Comparison of ENCODE assay signal across 14 cellular contexts in the genomic region with DNA sequence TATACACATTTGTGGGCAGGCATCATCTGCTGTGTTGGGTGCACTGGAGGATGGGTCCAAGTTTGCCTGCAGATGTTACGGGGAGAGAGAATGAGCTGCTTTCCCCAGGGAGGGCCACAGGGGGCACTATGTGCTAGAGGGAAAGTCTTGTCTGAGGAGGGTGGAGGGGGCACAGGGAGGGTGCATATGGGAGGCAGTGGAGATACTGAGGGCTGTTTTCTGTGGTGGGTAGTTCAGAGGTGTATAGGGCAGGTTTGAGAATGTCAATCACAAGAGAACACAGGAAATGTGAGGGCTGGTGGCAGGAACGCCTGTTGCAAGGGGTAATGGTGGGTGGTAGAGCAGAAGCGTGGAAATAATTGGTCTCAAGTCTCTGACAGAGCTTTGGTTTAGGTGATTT. TPM values are rescaled to one million over a fixed set of nuclear protein-coding genes. Genes with fewer than 3 reads are reported as not detected.
A peak's percentile ranks its signal among the peaks of the same experiment; 100 is the strongest.
DNase-seq lines count a peak whose midpoint lies in the region; ATAC-seq lines count a peak whose summit lies in the region.
"Had no signal": no experiment of that assay in that cellular context is flagged by ENCODE, and none has a peak within 500 bp of the region (broad histone marks: within the 10 kb centered on the region; RNA-seq: fewer than 3 reads in every experiment).

No MANE protein-coding gene starts in this region.

- peak; percentile 65 to 66 for ATAC-seq in activated T-cell treated with anti-CD3 and anti-CD28 coated beads, Interleukin-2, amount 50 U/mL, for 4 hours
- no peak for ATAC-seq in GM21381 (IDR thresholded peaks at IDR 0.05; ENCODE audit: unreplicated experiment)
- ATAC-seq: gastroesophageal sphincter had no signal

- H3K9me3 Mint-ChIP-seq in activated T-cell treated with anti-CD3 and anti-CD28 coated beads, Interleukin-2, amount 50 U/mL, for 4 hours = no peaks in the 10 kb centered on the region
- no peaks in the 10 kb centered on the region for H3K9me3 Mint-ChIP-seq in immature natural killer cell

- H3K27me3 Mint-ChIP-seq in activated T-cell treated with anti-CD3 and anti-CD28 coated beads, Interleukin-2, amount 50 U/mL, for 4 hours (ENCODE audit: low read depth) = no peaks in the 10 kb centered on the region
- peaks cover 4 to 9% (median 8%) of the 10 kb centered on the region in 3 donors for H3K27me3 Mint-ChIP-seq in immature natural killer cell (ENCODE audit: low read depth in 3 of 3)

- peaks cover 16% of the 10 kb centered on the region for H3K36me3 Mint-ChIP-seq in activated T-cell treated with anti-CD3 and anti-CD28 coated beads, Interleukin-2, amount 50 U/mL, for 4 hours (ENCODE audit: insufficient read depth)
- peaks cover 0 to 10% (median 4%) of the 10 kb centered on the region in 3 donors for H3K36me3 Mint-ChIP-seq in immature natural killer cell

- DNase-seq in stimulated activated CD4-positive, alpha-beta T cell treated with anti-CD3 and anti-CD28 coated beads, Interleukin-12 subunit alpha, Interleukin-12 subunit beta, amount 100 ng/mL, for 4 hours = peak; percentile 36
- no peak for DNase-seq in stimulated activated CD4-positive, alpha-beta T cell treated with anti-CD3 and anti-CD28 coated beads, Interleukin-2, amount 100 ng/mL, for 48 hours
- no peak for DNase-seq in activated T-cell treated with anti-CD3 and anti-CD28 coated beads, Interleukin-2, amount 50 U/mL, for 4 hours
- peak; percentile 77 to 87 (median 84) for DNase-seq in immature natural killer cell
- no peak for DNase-seq in NCI-H2171 (lab: John Stamatoyannopoulos, UW)
- DNase-seq in NCI-H526 (lab: John Stamatoyannopoulos, UW) = no peak
- DNase-seq in NCI-H510A treated with DMSO at 0.1 percent for 48 hours (lab: John Stamatoyannopoulos, UW) = no peak
- DNase-seq: NCI-H1436 treated with DMSO at 0.1 percent for 48 hours, PC-9 had no signal

- no peak overlapping the region for H3K4me3 Mint-ChIP-seq in activated T-cell treated with anti-CD3 and anti-CD28 coated beads, Interleukin-2, amount 50 U/mL, for 4 hours
- peak overlapping the region; percentile 68 to 93 (median 79) for H3K4me3 Mint-ChIP-seq in immature natural killer cell

- peak overlapping the region; percentile 89 to 98 (median 96) for H3K27ac Mint-ChIP-seq in immature natural killer cell

- peaks cover 37% of the 10 kb centered on the region for H3K4me1 Mint-ChIP-seq in activated T-cell treated with anti-CD3 and anti-CD28 coated beads, Interleukin-2, amount 50 U/mL, for 4 hours (ENCODE audit: low read depth)
- H3K4me1 Mint-ChIP-seq in immature natural killer cell = peaks cover 55% of the 10 kb centered on the region in 2 donors

RNA-seq across cellular contexts. Expression of gene PTPRA, which starts 7.7 kb away (rescaled TPM):
- total RNA-seq in activated T-cell treated with anti-CD3 and anti-CD28 coated beads, Interleukin-2, amount 50 U/mL, for 4 hours = 10 to 100 TPM; 28.2 to 34.5 (median 32.3) TPM
- polyA plus RNA-seq in immature natural killer cell = 10 to 100 TPM; 39.5 to 63.5 (median 60.0) TPM

RNA-seq across cellular contexts. Expression of gene VPS16, which starts 25.1 kb away (rescaled TPM):
- total RNA-seq in activated T-cell treated with anti-CD3 and anti-CD28 coated beads, Interleukin-2, amount 50 U/mL, for 4 hours = 10 to 100 TPM; 39.9 to 42.4 (median 41.6) TPM
- polyA plus RNA-seq in immature natural killer cell = 10 to 100 TPM; 61.8 to 81.3 (median 76.5) TPM

RNA-seq across cellular contexts. Expression of gene PCED1A, which starts 25.2 kb away (rescaled TPM):
- total RNA-seq in activated T-cell treated with anti-CD3 and anti-CD28 coated beads, Interleukin-2, amount 50 U/mL, for 4 hours = 10 to 100 TPM; 12.1 to 16.8 (median 12.9) TPM
- 10 to 100 TPM; 21.9 to 24.1 (median 23.4) TPM for polyA plus RNA-seq in immature natural killer cell

RNA-seq across cellular contexts. Expression of gene TMEM239, which starts 49.5 kb away (rescaled TPM):
- total RNA-seq in activated T-cell treated with anti-CD3 and anti-CD28 coated beads, Interleukin-2, amount 50 U/mL, for 4 hours = not detected
- polyA plus RNA-seq in immature natural killer cell = not detected
- total RNA-seq: cardiac muscle cell, lung microvascular endothelial cell, PC-9, renal cortical epithelial cell had no signal

RNA-seq across cellular contexts. Expression of gene C20orf141, which starts 50.8 kb away (rescaled TPM):
- total RNA-seq in activated T-cell treated with anti-CD3 and anti-CD28 coated beads, Interleukin-2, amount 50 U/mL, for 4 hours = not detected
- not detected for polyA plus RNA-seq in immature natural killer cell
- total RNA-seq: cardiac muscle cell, gastroesophageal sphincter, lung microvascular endothelial cell, PC-9, renal cortical epithelial cell had no signal
- polyA plus RNA-seq: cardiac muscle cell had no signal

Comparison
In these comparisons a context has a peak if more than half of its experiments do, and no peak if none do; other contexts are left out.
1. DNase-seq: peak in stimulated activated CD4-positive, alpha-beta T cell treated with anti-CD3 and anti-CD28 coated beads, Interleukin-12 subunit alpha, Interleukin-12 subunit beta, amount 100 ng/mL, for 4 hours (single experiment) and immature natural killer cell (3 of 3); none in stimulated activated CD4-positive, alpha-beta T cell treated with anti-CD3 and anti-CD28 coated beads, Interleukin-2, amount 100 ng/mL, for 48 hours (0 of 2), activated T-cell treated with anti-CD3 and anti-CD28 coated beads, Interleukin-2, amount 50 U/mL, for 4 hours (single experiment), NCI-H2171 (single experiment), NCI-H526 (0 of 2) and NCI-H510A treated with DMSO at 0.1 percent for 48 hours (single experiment).